In the genomic region with DNA sequence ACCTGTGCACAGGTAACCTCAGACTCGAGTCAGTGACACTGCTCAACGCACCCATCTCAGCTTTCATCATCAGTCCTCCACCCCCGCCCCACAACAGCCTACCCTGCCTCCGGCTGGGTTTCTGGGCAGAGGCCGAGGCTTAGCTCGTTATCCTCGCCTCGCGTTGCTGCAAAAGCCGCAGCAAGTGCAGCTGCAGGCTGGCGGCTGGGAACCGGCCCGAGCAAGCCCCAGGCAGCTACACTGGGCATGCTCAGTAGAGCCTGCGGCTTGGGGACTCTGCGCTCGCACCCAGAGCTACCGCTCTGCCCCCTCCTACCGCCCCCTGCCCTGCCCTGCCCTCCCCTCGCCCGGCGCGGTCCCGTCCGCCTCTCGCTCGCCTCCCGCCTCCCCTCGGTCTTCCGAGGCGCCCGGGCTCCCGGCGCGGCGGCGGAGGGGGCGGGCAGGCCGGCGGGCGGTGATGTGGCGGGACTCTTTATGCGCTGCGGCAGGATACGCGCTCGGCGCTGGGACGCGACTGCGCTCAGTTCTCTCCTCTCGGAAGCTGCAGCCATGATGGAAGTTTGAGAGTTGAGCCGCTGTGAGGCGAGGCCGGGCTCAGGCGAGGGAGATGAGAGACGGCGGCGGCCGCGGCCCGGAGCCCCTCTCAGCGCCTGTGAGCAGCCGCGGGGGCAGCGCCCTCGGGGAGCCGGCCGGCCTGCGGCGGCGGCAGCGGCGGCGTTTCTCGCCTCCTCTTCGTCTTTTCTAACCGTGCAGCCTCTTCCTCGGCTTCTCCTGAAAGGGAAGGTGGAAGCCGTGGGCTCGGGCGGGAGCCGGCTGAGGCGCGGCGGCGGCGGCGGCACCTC, we compare ENCODE assay signal across 1 cellular context.
TF ChIP-seq lines count a peak whose summit lies in the region.

A gene with protein sequence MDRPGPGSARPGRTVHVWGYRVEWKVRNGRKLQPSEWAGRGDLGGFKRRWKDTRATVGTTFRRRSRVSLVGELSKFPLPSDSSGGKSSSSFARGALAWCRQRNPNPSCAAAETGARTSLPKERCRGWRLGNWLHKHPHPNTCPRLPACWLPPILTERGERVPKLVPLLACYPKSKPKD (minus strand): TSS at position 432 of the 842 bp plus-strand sequence. CDS start 1,046 bp downstream, outside the sequence.
PTEN (plus strand) TSS at position 524 of the 842 bp plus-strand sequence. CDS start 845 bp downstream, outside the sequence.

TF ChIP-seq in GM12878, 131 proteins besides CTCF, POLR2A, EP300 and RAD21 (continued from another document and continues in another):
- TF ChIP-seq CUX1 (IDR thresholded peaks at IDR 0.05; ENCODE audit: insufficient replicate concordance, low read depth, low read length) = no peak
- peak; percentile 97 for TF ChIP-seq SMARCA5 (IDR thresholded peaks at IDR 0.05)
- TF ChIP-seq RELA (IDR thresholded peaks at IDR 0.05; ENCODE audit: borderline replicate concordance, partially characterized antibody) = peak; percentile 54
- peak; percentile 84 for TF ChIP-seq NKRF (conservative IDR thresholded peaks at IDR 0.05)
- peak; percentile 78 to 90 for TF ChIP-seq BHLHE40 (IDR thresholded peaks at IDR 0.05; ENCODE audit: borderline replicate concordance in 1 of 2, low read depth in 2 of 2, low read length in 1 of 2)
- peak; percentile 40; the same call in 1 of the 2 replicates for TF ChIP-seq TBL1XR1 (IDR thresholded peaks at IDR 0.05; ENCODE audit: low read depth, low read length)
- TF ChIP-seq, protein P1, sequence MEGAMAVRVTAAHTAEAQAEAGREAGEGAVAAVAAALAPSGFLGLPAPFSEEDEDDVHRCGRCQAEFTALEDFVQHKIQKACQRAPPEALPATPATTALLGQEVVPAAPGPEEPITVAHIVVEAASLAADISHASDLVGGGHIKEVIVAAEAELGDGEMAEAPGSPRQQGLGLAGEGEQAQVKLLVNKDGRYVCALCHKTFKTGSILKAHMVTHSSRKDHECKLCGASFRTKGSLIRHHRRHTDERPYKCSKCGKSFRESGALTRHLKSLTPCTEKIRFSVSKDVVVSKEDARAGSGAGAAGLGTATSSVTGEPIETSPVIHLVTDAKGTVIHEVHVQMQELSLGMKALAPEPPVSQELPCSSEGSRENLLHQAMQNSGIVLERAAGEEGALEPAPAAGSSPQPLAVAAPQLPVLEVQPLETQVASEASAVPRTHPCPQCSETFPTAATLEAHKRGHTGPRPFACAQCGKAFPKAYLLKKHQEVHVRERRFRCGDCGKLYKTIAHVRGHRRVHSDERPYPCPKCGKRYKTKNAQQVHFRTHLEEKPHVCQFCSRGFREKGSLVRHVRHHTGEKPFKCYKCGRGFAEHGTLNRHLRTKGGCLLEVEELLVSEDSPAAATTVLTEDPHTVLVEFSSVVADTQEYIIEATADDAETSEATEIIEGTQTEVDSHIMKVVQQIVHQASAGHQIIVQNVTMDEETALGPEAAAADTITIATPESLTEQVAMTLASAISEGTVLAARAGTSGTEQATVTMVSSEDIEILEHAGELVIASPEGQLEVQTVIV (IDR thresholded peaks at IDR 0.05; ENCODE audit: borderline replicate concordance, partially characterized antibody) = no peak
- peak; percentile 95; the same call in 1 of the 2 replicates for TF ChIP-seq LARP7 (IDR thresholded peaks at IDR 0.05)
- peak; percentile 82 for TF ChIP-seq CREB1 (IDR thresholded peaks at IDR 0.05; ENCODE audit: low read depth)
- TF ChIP-seq CHD2 (IDR thresholded peaks at IDR 0.05; ENCODE audit: borderline replicate concordance, low read depth, low read length) = peak; percentile 97
- 0 out of 2 replicates have a peak, but pooled peaks have one; percentile 40 for TF ChIP-seq STAT1 (conservative IDR thresholded peaks at IDR 0.05)
- TF ChIP-seq BRCA1 (IDR thresholded peaks at IDR 0.05; ENCODE audit: low read depth, low read length) = no peak
- peak; percentile 49 for TF ChIP-seq CREM (IDR thresholded peaks at IDR 0.05; ENCODE audit: low read depth)
- no peak for TF ChIP-seq JUND (IDR thresholded peaks at IDR 0.05; ENCODE audit: low read depth, low read length)
- TF ChIP-seq, protein P2, sequence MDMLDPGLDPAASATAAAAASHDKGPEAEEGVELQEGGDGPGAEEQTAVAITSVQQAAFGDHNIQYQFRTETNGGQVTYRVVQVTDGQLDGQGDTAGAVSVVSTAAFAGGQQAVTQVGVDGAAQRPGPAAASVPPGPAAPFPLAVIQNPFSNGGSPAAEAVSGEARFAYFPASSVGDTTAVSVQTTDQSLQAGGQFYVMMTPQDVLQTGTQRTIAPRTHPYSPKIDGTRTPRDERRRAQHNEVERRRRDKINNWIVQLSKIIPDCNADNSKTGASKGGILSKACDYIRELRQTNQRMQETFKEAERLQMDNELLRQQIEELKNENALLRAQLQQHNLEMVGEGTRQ (IDR thresholded peaks at IDR 0.05; ENCODE audit: borderline replicate concordance, low read depth, low read length) = no peak
- no peak for TF ChIP-seq SMAD1 (IDR thresholded peaks at IDR 0.05; ENCODE audit: low read depth, partially characterized antibody)
- peak; percentile 26 for TF ChIP-seq MEF2B (IDR thresholded peaks at IDR 0.05; ENCODE audit: partially characterized antibody, poor library complexity, severe bottlenecking)
- TF ChIP-seq, protein P3, sequence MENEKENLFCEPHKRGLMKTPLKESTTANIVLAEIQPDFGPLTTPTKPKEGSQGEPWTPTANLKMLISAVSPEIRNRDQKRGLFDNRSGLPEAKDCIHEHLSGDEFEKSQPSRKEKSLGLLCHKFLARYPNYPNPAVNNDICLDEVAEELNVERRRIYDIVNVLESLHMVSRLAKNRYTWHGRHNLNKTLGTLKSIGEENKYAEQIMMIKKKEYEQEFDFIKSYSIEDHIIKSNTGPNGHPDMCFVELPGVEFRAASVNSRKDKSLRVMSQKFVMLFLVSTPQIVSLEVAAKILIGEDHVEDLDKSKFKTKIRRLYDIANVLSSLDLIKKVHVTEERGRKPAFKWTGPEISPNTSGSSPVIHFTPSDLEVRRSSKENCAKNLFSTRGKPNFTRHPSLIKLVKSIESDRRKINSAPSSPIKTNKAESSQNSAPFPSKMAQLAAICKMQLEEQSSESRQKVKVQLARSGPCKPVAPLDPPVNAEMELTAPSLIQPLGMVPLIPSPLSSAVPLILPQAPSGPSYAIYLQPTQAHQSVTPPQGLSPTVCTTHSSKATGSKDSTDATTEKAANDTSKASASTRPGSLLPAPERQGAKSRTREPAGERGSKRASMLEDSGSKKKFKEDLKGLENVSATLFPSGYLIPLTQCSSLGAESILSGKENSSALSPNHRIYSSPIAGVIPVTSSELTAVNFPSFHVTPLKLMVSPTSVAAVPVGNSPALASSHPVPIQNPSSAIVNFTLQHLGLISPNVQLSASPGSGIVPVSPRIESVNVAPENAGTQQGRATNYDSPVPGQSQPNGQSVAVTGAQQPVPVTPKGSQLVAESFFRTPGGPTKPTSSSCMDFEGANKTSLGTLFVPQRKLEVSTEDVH (IDR thresholded peaks at IDR 0.05; ENCODE audit: low read depth, partially characterized antibody) = no peak
- peak; percentile 43 for TF ChIP-seq MYC (IDR thresholded peaks at IDR 0.05; ENCODE audit: insufficient read depth, insufficient read length, insufficient replicate concordance, low read length, severe bottlenecking)
- no peak for TF ChIP-seq WRNIP1 (IDR thresholded peaks at IDR 0.05; ENCODE audit: borderline replicate concordance, low read depth, low read length)
- TF ChIP-seq KDM1A (IDR thresholded peaks at IDR 0.05; ENCODE audit: borderline replicate concordance) = no peak
- TF ChIP-seq TAF1 (IDR thresholded peaks at IDR 0.05; ENCODE audit: borderline replicate concordance, low read depth, low read length) = peak; percentile 99
- TF ChIP-seq RBBP5 (conservative IDR thresholded peaks at IDR 0.05) = no peak
- TF ChIP-seq RAD51 (IDR thresholded peaks at IDR 0.05) = no peak
- TF ChIP-seq, protein P4, sequence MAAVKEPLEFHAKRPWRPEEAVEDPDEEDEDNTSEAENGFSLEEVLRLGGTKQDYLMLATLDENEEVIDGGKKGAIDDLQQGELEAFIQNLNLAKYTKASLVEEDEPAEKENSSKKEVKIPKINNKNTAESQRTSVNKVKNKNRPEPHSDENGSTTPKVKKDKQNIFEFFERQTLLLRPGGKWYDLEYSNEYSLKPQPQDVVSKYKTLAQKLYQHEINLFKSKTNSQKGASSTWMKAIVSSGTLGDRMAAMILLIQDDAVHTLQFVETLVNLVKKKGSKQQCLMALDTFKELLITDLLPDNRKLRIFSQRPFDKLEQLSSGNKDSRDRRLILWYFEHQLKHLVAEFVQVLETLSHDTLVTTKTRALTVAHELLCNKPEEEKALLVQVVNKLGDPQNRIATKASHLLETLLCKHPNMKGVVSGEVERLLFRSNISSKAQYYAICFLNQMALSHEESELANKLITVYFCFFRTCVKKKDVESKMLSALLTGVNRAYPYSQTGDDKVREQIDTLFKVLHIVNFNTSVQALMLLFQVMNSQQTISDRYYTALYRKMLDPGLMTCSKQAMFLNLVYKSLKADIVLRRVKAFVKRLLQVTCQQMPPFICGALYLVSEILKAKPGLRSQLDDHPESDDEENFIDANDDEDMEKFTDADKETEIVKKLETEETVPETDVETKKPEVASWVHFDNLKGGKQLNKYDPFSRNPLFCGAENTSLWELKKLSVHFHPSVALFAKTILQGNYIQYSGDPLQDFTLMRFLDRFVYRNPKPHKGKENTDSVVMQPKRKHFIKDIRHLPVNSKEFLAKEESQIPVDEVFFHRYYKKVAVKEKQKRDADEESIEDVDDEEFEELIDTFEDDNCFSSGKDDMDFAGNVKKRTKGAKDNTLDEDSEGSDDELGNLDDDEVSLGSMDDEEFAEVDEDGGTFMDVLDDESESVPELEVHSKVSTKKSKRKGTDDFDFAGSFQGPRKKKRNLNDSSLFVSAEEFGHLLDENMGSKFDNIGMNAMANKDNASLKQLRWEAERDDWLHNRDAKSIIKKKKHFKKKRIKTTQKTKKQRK (IDR thresholded peaks at IDR 0.05; ENCODE audit: low read depth, low read length) = no peak
- peak; percentile 72 for TF ChIP-seq EED (IDR thresholded peaks at IDR 0.05; ENCODE audit: low read depth)
- peak; percentile 51 for TF ChIP-seq SP1 (IDR thresholded peaks at IDR 0.05; ENCODE audit: low read depth, low read length)
- no peak for TF ChIP-seq BMI1 (IDR thresholded peaks at IDR 0.05; ENCODE audit: borderline replicate concordance)
- TF ChIP-seq PML (IDR thresholded peaks at IDR 0.05; ENCODE audit: low read length) = peak; percentile 13; the same call in 1 of the 2 replicates
- TF ChIP-seq CHD1 (IDR thresholded peaks at IDR 0.05; ENCODE audit: low read depth, low read length) = peak; percentile 70; the same call in 1 of the 2 replicates
- peak; percentile 45 for TF ChIP-seq HDAC6 (IDR thresholded peaks at IDR 0.05; ENCODE audit: unreplicated experiment)
- TF ChIP-seq TCF7 (IDR thresholded peaks at IDR 0.05; ENCODE audit: borderline replicate concordance) = no peak
- peak; percentile 47 for TF ChIP-seq HCFC1 (IDR thresholded peaks at IDR 0.05; ENCODE audit: low read length)
